Comparison of ENCODE assay signal across 1 cellular context in the genomic region with DNA sequence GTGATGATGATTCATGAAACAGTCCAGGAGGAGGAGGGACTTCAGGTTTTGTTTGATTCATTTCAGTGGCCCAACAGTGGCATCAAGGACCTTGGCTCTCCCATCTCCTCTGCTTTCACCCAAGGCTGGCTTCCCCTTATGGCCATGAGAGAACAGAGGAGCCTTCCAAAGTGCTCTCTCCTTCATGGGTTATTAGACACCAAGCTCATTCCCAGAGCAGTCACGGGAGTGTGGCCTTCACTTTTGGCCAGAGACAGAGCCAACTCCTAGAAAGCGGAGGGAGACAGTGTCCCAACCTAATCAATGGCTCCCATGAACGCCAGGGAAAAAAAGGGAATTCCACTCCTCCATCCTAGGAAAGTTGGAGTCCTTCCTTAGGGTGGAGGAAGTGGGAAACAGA.
TF ChIP-seq lines count a peak whose summit lies in the region.

No MANE protein-coding gene starts in this region.

TF ChIP-seq in neural cell, 6 proteins besides CTCF, POLR2A, EP300 and RAD21 (continued from another document):
- TF ChIP-seq, protein P1, sequence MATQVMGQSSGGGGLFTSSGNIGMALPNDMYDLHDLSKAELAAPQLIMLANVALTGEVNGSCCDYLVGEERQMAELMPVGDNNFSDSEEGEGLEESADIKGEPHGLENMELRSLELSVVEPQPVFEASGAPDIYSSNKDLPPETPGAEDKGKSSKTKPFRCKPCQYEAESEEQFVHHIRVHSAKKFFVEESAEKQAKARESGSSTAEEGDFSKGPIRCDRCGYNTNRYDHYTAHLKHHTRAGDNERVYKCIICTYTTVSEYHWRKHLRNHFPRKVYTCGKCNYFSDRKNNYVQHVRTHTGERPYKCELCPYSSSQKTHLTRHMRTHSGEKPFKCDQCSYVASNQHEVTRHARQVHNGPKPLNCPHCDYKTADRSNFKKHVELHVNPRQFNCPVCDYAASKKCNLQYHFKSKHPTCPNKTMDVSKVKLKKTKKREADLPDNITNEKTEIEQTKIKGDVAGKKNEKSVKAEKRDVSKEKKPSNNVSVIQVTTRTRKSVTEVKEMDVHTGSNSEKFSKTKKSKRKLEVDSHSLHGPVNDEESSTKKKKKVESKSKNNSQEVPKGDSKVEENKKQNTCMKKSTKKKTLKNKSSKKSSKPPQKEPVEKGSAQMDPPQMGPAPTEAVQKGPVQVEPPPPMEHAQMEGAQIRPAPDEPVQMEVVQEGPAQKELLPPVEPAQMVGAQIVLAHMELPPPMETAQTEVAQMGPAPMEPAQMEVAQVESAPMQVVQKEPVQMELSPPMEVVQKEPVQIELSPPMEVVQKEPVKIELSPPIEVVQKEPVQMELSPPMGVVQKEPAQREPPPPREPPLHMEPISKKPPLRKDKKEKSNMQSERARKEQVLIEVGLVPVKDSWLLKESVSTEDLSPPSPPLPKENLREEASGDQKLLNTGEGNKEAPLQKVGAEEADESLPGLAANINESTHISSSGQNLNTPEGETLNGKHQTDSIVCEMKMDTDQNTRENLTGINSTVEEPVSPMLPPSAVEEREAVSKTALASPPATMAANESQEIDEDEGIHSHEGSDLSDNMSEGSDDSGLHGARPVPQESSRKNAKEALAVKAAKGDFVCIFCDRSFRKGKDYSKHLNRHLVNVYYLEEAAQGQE (IDR thresholded peaks at IDR 0.05; ENCODE audit: borderline replicate concordance), result no peak
- TF ChIP-seq POLR2AphosphoS5 (IDR thresholded peaks at IDR 0.05) (no peak), MXI1 (conservative IDR thresholded peaks at IDR 0.05; ENCODE audit: poor library complexity, severe bottlenecking) (no peak), TAF1 (IDR thresholded peaks at IDR 0.05; ENCODE audit: low read depth) (no peak)
